ENCODE assay signal across 19 cellular contexts in genomic region chr7:68542831-68543230, GRCh38.
"Had no signal": no experiment of that assay in that cellular context is flagged by ENCODE, and none has a peak within 500 bp of the region (broad histone marks: within the 10 kb centered on the region; RNA-seq: fewer than 3 reads in every experiment).

No MANE protein-coding gene starts in this region.

- DNase-seq: activated CD4-positive, alpha-beta T cell treated with anti-CD3 and anti-CD28 coated beads, Interleukin-2, amount 10 ng/mL, durations not matched to agents 24 days and 14 days; activated CD4-positive, CD25-positive, alpha-beta regulatory T cell; activated CD8-positive, alpha-beta T cell treated with anti-CD3 and anti-CD28 coated beads for 36 hours; activated naive CD4-positive, alpha-beta T cell; activated naive CD8-positive, alpha-beta T cell treated with anti-CD3 and anti-CD28 coated beads for 36 hours; activated T-cell treated with anti-CD3 and anti-CD28 coated beads, Interleukin-2, amount 50 U/mL, for 1 hour; amniotic stem cell; effector CD8-positive, alpha-beta T cell; gastrocnemius medialis; heart left ventricle; left ventricle myocardium superior; nephron progenitor cell; nucleus accumbens; posterior cingulate gyrus; stimulated activated naive CD4-positive, alpha-beta T cell; thyroid gland had no signal

- H3K36me3 ChIP-seq: cardiac muscle cell, gastrocnemius medialis, heart left ventricle, thyroid gland had no signal

- H3K27ac ChIP-seq: cardiac muscle cell, gastrocnemius medialis, heart left ventricle, thyroid gland had no signal

- H3K4me1 ChIP-seq: gastrocnemius medialis, heart left ventricle, thyroid gland had no signal

- H3K9me3 ChIP-seq: gastrocnemius medialis, thyroid gland had no signal

- ATAC-seq: activated CD8-positive, alpha-beta T cell treated with anti-CD3 and anti-CD28 coated beads for 36 hours; activated T-helper 17 cell treated with anti-CD3 and anti-CD28 coated beads, Interleukin-2, amount 50 U/mL, for 72 hours; esophagus mucosa; gastrocnemius medialis; heart left ventricle; left ventricle myocardium superior had no signal

- H3K27me3 ChIP-seq: cardiac muscle cell, gastrocnemius medialis, thyroid gland had no signal

- H3K4me3 ChIP-seq: cardiac muscle cell, gastrocnemius medialis, heart left ventricle, thyroid gland had no signal
